14 cellular contexts compared by ENCODE assay signal in the genomic region with DNA sequence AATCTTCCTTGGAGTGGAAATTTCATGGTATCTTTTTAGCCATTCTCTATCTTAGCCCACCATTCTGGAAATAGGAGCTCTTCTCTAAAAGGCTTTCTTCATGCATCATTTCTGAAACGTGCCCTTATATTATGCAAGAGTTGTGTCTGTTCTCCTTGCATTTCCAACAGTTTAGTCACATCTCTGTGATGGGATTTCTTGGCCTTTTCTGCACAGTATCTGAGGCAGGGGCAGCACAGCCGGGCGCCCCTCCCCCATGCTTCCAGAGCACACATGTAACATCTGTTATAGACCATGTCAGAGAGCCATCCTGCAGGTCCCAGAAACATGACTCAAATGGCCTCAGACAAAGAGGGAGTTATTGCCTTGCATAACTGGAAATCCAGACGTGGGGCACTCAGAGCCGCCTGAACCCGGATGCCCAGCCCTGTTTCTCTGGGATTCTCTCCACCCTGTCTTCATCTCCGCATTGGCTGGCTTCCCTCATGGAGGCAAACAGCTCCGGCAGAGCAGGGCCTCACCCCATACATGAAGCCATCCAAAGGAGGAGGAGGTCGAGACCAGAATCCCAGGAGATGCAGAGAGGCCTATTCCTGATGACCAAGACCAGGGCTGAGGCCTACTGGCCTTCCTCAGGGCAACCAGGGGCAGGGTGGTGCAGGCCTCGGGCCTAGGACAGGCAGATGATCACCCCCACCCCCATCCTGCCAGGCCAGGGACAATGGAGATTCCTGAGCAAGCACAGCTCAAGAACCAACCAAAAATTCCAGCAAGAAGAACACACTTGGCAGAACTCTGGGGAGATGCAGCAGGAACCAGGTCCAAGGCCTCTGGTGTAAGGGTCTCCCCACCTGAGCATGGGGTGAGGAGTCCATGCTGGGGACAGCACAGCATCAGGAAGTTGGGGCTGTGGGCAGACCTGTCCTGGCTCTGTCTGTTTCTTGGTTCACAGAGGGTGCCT.
DNase-seq lines count a peak whose midpoint lies in the region; ATAC-seq, FAIRE-seq and TF ChIP-seq lines count a peak whose summit lies in the region.
"Had no signal": no experiment of that assay in that cellular context is flagged by ENCODE, and none has a peak within 500 bp of the region (broad histone marks: within the 10 kb centered on the region; RNA-seq: fewer than 3 reads in every experiment).

No MANE protein-coding gene starts in this region.

- H3K36me3 ChIP-seq in breast epithelium = no peaks in the 10 kb centered on the region
- H3K36me3 ChIP-seq in RWPE2 (ENCODE audit: low read depth) = no peaks in the 10 kb centered on the region

- H4K5ac ChIP-seq in H9 (ENCODE audit: insufficient read length, low read depth, low read length) = no peak overlapping the region

- H3K4me1 ChIP-seq in breast epithelium (no peaks in the 10 kb centered on the region), RWPE2 (ENCODE audit: insufficient read depth, poor library complexity, severe bottlenecking) (no peaks in the 10 kb centered on the region), H9 (ENCODE audit: insufficient read depth, low read length) (no peaks in the 10 kb centered on the region)
- H3K4me1 ChIP-seq: Caco-2 had no signal

- H3K14ac ChIP-seq in H9 (ENCODE audit: insufficient read depth, low read length) = no peak overlapping the region

- no peak overlapping the region for H2BK12ac ChIP-seq in H9 (ENCODE audit: insufficient read length, low read depth, low read length)

- no peak overlapping the region for H2BK20ac ChIP-seq in H9 (ENCODE audit: low read depth, low read length, poor library complexity, severe bottlenecking)

- CTCF ChIA-PET in MCF 10A (lab: Yijun Ruan, JAX) = interaction anchor here (0.6 to 1.0 kb wide), 3 partner anchors 12 to 387 kb away, joined by 3 to 6 read pairs (median 3); no protein-coding TSS in a partner anchor

- no peak overlapping the region for H3K27ac Mint-ChIP-seq in MCF 10A (ENCODE audit: low read depth, unreplicated experiment)
- H3K27ac Mint-ChIP-seq in H9 = no peak overlapping the region

- TF ChIP-seq CTCF in MCF 10A (IDR thresholded peaks at IDR 0.05; ENCODE audit: unreplicated experiment) (no peak), breast epithelium (IDR thresholded peaks at IDR 0.05) (no peak), RWPE2 (IDR thresholded peaks at IDR 0.05; ENCODE audit: poor library complexity, severe bottlenecking) (no peak), fibroblast of the aortic adventitia (IDR thresholded peaks at IDR 0.05; ENCODE audit: insufficient read depth, low read length) (no peak), H9 (conservative IDR thresholded peaks at IDR 0.05) (no peak)

- no CpG with 5 or more reads among the region's 10 CpGs for WGBS in H9 (ENCODE audit: extremely low coverage, insufficient read length, low lambda C conversion rate)

- no peak for TF ChIP-seq POLR2A in breast epithelium (IDR thresholded peaks at IDR 0.05)

- H3K27me3 ChIP-seq in breast epithelium (peaks cover 0 to 12% of the 10 kb centered on the region in 2 donors), RWPE2 (ENCODE audit: insufficient read depth, poor library complexity, severe bottlenecking) (peaks cover 9% of the 10 kb centered on the region), H9 (ENCODE audit: insufficient read depth, low read length) (no peaks in the 10 kb centered on the region; the same call in 1 of the 2 replicates)

- no TSS peak for BruUV-seq in MCF 10A (replicated peaks; lab: Mats Ljungman, UMichigan)

- POLR2A ChIA-PET in MCF 10A (lab: Yijun Ruan, JAX) = no interaction called here

- H3K9ac ChIP-seq in H9 (ENCODE audit: extremely low read depth, insufficient read length, low read length) = no peak overlapping the region

- H3K9me3 ChIP-seq in breast epithelium (no peaks in the 10 kb centered on the region), RWPE2 (ENCODE audit: severe bottlenecking) (peaks cover 13% of the 10 kb centered on the region), H9 (ENCODE audit: control insufficient read depth, low read depth, low read length) (no peaks in the 10 kb centered on the region)
- H3K9me3 ChIP-seq: Caco-2 had no signal

- FAIRE-seq in urothelium cell line (lab: Jason Lieb, UNC) = peak; percentile 56

- no peak overlapping the region for H3K4me3 ChIP-seq in breast epithelium
- H3K4me3 ChIP-seq in RWPE2 (ENCODE audit: severe bottlenecking) = no peak overlapping the region
- H3K4me3 ChIP-seq in fibroblast of the aortic adventitia (ENCODE audit: low read depth, low read length) = no peak overlapping the region

- no peaks in the 10 kb centered on the region for H3K36me3 Mint-ChIP-seq in MCF 10A (ENCODE audit: insufficient read depth, unreplicated experiment)
- H3K36me3 Mint-ChIP-seq in H9 (ENCODE audit: insufficient read depth in 1 of 3, low read depth in 3 of 3) = no peaks in the 10 kb centered on the region
- H3K36me3 Mint-ChIP-seq: naive B cell had no signal

- H3K79me2 ChIP-seq in H9 (ENCODE audit: insufficient read depth, low read length) = no peaks in the 10 kb centered on the region

- peak; percentile 33; the same call in 1 of the 3 replicates for ATAC-seq in RWPE2 (ENCODE audit: low read depth)
- ATAC-seq: Right ventricle myocardium inferior had no signal

- H2BK120ac ChIP-seq in H9 (ENCODE audit: low read depth, low read length, poor library complexity, severe bottlenecking) = no peak overlapping the region

- H3K4ac ChIP-seq in H9 (ENCODE audit: low read depth, low read length) = no peak overlapping the region

- H3K79me1 ChIP-seq in H9 (ENCODE audit: insufficient read depth, low read depth, low read length, poor library complexity, severe bottlenecking) = no peaks in the 10 kb centered on the region

- no peaks in the 10 kb centered on the region for H3K4me1 Mint-ChIP-seq in MCF 10A (ENCODE audit: insufficient read depth, unreplicated experiment)
- H3K4me1 Mint-ChIP-seq in H9 = no peaks in the 10 kb centered on the region; a peak in 1 of 4 replicates

- peaks cover 61% of the 10 kb centered on the region for H3K27me3 Mint-ChIP-seq in MCF 10A (ENCODE audit: insufficient read depth, unreplicated experiment)
- peaks cover 98% of the 10 kb centered on the region for H3K27me3 Mint-ChIP-seq in H9 (ENCODE audit: low read depth)
- H3K27me3 Mint-ChIP-seq: naive B cell had no signal

- H4K20me1 ChIP-seq in H9 (ENCODE audit: control insufficient read depth, insufficient read depth, insufficient read length) = no peaks in the 10 kb centered on the region

- no peak overlapping the region for H2BK5ac ChIP-seq in H9 (ENCODE audit: insufficient read length, low read length)

- no peak overlapping the region for H3K4me2 ChIP-seq in H9 (ENCODE audit: insufficient read depth, insufficient read length, low read length)

- no peak overlapping the region for H2AFZ ChIP-seq in H9 (ENCODE audit: low read length)

- H3K9me3 Mint-ChIP-seq in MCF 10A (ENCODE audit: unreplicated experiment) (no peaks in the 10 kb centered on the region), H9 (peaks cover 2% of the 10 kb centered on the region in 2 experiments; a peak in 1 of 5 replicates)
- H3K9me3 Mint-ChIP-seq: naive B cell had no signal

- no peak overlapping the region for H3K23ac ChIP-seq in H9 (ENCODE audit: insufficient read length, low read depth, low read length)

- no peak overlapping the region for H4K91ac ChIP-seq in H9 (ENCODE audit: insufficient read length, low read depth, low read length)

- H3K23me2 ChIP-seq in H9 (ENCODE audit: insufficient read length, low read depth, low read length, poor library complexity, severe bottlenecking) = peaks cover 2% of the 10 kb centered on the region

- intact Hi-C loops in MCF 10A (cut with micrococcal nuclease) (no loop called here), breast epithelium (cut with DNase I; ENCODE audit: low total_unique reads) (no loop called here)

- H3K18ac ChIP-seq in H9 (ENCODE audit: insufficient read length, low read depth, low read length) = no peak overlapping the region

- no peak overlapping the region for H3K4me3 Mint-ChIP-seq in MCF 10A (ENCODE audit: unreplicated experiment)
- no peak overlapping the region for H3K4me3 Mint-ChIP-seq in H9

- no peak overlapping the region for H4K8ac ChIP-seq in H9 (replicated peaks; ENCODE audit: insufficient read length, low read depth, low read length)

- peak; percentile 7 for DNase-seq in MCF 10A (ENCODE audit: unreplicated experiment)
- no peak for DNase-seq in breast epithelium (ENCODE audit: low spot score in 2 of 2)
- no peak for DNase-seq in RWPE2 (ENCODE audit: low spot score)
- DNase-seq in fibroblast of the aortic adventitia (ENCODE audit: low read depth) = peak; percentile 27
- no peak for DNase-seq in urothelium cell line (ENCODE audit: low spot score)
- no peak for DNase-seq in 8988T
- no peak for DNase-seq in glomerular visceral epithelial cell (ENCODE audit: extremely low spot score)
- no peak for DNase-seq in H9
- DNase-seq: activated CD4-positive, alpha-beta T cell treated with anti-CD3 and anti-CD28 coated beads for 48 hours; Caco-2; dermis blood vessel endothelial cell; naive B cell; T-helper 9 cell had no signal

- no peak overlapping the region for H3K56ac ChIP-seq in H9 (ENCODE audit: insufficient read length, low read depth, low read length)

- no peak overlapping the region for H2AK5ac ChIP-seq in H9 (ENCODE audit: insufficient read length, low read length)

- H2BK15ac ChIP-seq in H9 (ENCODE audit: low read depth, low read length) = no peak overlapping the region

- H3K27ac ChIP-seq in breast epithelium (no peak overlapping the region), RWPE2 (ENCODE audit: poor library complexity, severe bottlenecking) (no peak overlapping the region), H9 (ENCODE audit: insufficient read length, low read depth, low read length) (no peak overlapping the region)

- no peak overlapping the region for H3T11ph ChIP-seq in H9 (ENCODE audit: low read length)

Comparison
In these comparisons a context has a peak if more than half of its experiments do, and no peak if none do; other contexts are left out.
1. DNase-seq: peak in MCF 10A (single experiment) and fibroblast of the aortic adventitia (single experiment); none in breast epithelium (0 of 2), RWPE2 (single experiment), urothelium cell line (single experiment), 8988T (single experiment), glomerular visceral epithelial cell (single experiment) and H9 (single experiment).